Comparison of ENCODE assay signal across 8 cellular contexts in genomic region chr11:65899356-65900124, GRCh38. TPM values are rescaled to one million over a fixed set of nuclear protein-coding genes. Genes with fewer than 3 reads are reported as not detected.
A peak's percentile ranks its signal among the peaks of the same experiment; 100 is the strongest.
DNase-seq lines count a peak whose midpoint lies in the region; ATAC-seq and TF ChIP-seq lines count a peak whose summit lies in the region.

No MANE protein-coding gene starts in this region.

- H3K4me1 ChIP-seq in OCI-LY3 (ENCODE audit: low read length) (no peaks in the 10 kb centered on the region), gastroesophageal sphincter (peaks cover 0 to 21% (median 7%) of the 10 kb centered on the region in 3 donors), parathyroid adenoma (no peaks in the 10 kb centered on the region), aorta (ENCODE audit: control insufficient read depth in 1 of 2, insufficient read depth in 2 of 2, low read length in 2 of 2) (no peaks in the 10 kb centered on the region)

- H3K79me2 ChIP-seq in OCI-LY3 (ENCODE audit: low read length) (no peaks in the 10 kb centered on the region), parathyroid adenoma (no peaks in the 10 kb centered on the region)

- no peak overlapping the region for H2AFZ ChIP-seq in OCI-LY3 (ENCODE audit: low read depth, low read length)
- H2AFZ ChIP-seq in parathyroid adenoma = peak overlapping the region; percentile 58

- H3K27ac ChIP-seq in OCI-LY3 (ENCODE audit: low read length) = no peak overlapping the region
- peak overlapping the region in 3 of 4 donors; percentile 65 to 78 (median 70) for H3K27ac ChIP-seq in gastroesophageal sphincter
- H3K27ac ChIP-seq in parathyroid adenoma = no peak overlapping the region
- peak overlapping the region in 1 of 2 donors; percentile 43 for H3K27ac ChIP-seq in aorta (ENCODE audit: low read depth in 1 of 2, low read length in 2 of 2)

- ATAC-seq in gastroesophageal sphincter (peak; percentile 64), aorta (ENCODE audit: low FRiP score) (peak; percentile 81)

- no peaks in the 10 kb centered on the region for H3K9me3 Mint-ChIP-seq in activated T-helper 2 cell treated with anti-CD3 and anti-CD28 coated beads, Interferon-gamma antibody, Interleukin-2, Interleukin-4, amounts not matched to agents 10 μg/mL and 5 μg/mL and 100 μg/mL, durations not matched to agents 14 hours and 24 hours and 36 hours

- TF ChIP-seq EP300 in gastroesophageal sphincter (IDR thresholded peaks at IDR 0.05) = no peak

- TF ChIP-seq POLR2A in gastroesophageal sphincter (IDR thresholded peaks at IDR 0.05) = no peak

- TF ChIP-seq CTCF in OCI-LY3 (IDR thresholded peaks at IDR 0.05; ENCODE audit: low read depth, low read length) = no peak
- no peak for TF ChIP-seq CTCF in gastroesophageal sphincter (IDR thresholded peaks at IDR 0.05)
- TF ChIP-seq CTCF in parathyroid adenoma (IDR thresholded peaks at IDR 0.05) = no peak

- H3K27me3 Mint-ChIP-seq in activated T-helper 2 cell treated with anti-CD3 and anti-CD28 coated beads, Interferon-gamma antibody, Interleukin-2, Interleukin-4, amounts not matched to agents 10 μg/mL and 5 μg/mL and 100 μg/mL, durations not matched to agents 14 hours and 24 hours and 36 hours (ENCODE audit: low read depth) = no peaks in the 10 kb centered on the region

- peak; percentile 57 for DNase-seq in activated T-helper 2 cell treated with anti-CD3 and anti-CD28 coated beads, Interferon-gamma antibody, Interleukin-2, Interleukin-4, amounts not matched to agents 10 μg/mL and 5 μg/mL and 100 μg/mL, durations not matched to agents 14 hours and 24 hours and 36 hours (ENCODE audit: low spot score)
- DNase-seq in aorta = peak; percentile 81 to 96
- no peak for DNase-seq in COR-L47 (lab: John Stamatoyannopoulos, UW)
- no peak for DNase-seq in hippocampal formation (lab: John Stamatoyannopoulos, UW)

- intact Hi-C loops in activated T-helper 2 cell treated with anti-CD3 and anti-CD28 coated beads, Interferon-gamma antibody, Interleukin-2, Interleukin-4, amounts not matched to agents 10 μg/mL and 5 μg/mL and 100 μg/mL, durations not matched to agents 14 hours and 24 hours and 36 hours (cut with micrococcal nuclease) = loop anchor here (1.0 kb wide), 2 partner anchors 9 to 20 kb away; partner anchors contain the start of genes C11orf68, CCDC85B and DRAP1
- intact Hi-C loops in aorta (cut with DNase I) = no loop called here

- peak overlapping the region; percentile 59; the same call in 1 of the 2 replicates for H3K4me2 ChIP-seq in OCI-LY3 (ENCODE audit: low read length)
- H3K4me2 ChIP-seq in parathyroid adenoma (ENCODE audit: low read length) = peak overlapping the region; percentile 74

- WGBS in gastroesophageal sphincter (ENCODE audit: low coverage in 1 of 2), 2 donors = 0% methylated on average over 3 of the region's 78 CpGs; no CpG with 5 or more reads in 1 of the 2 donors
- 1 to 2% methylated on average over 60 to 78 of the region's 78 CpGs for WGBS in aorta, 2 donors

- H3K36me3 ChIP-seq in OCI-LY3 (replicated peaks; ENCODE audit: low read depth, low read length) (no peaks in the 10 kb centered on the region), gastroesophageal sphincter (no peaks in the 10 kb centered on the region), parathyroid adenoma (ENCODE audit: control insufficient read depth, insufficient read depth, low read length) (no peaks in the 10 kb centered on the region), aorta (ENCODE audit: control insufficient read depth in 1 of 2, insufficient read depth in 2 of 2, low read length in 1 of 2) (no peaks in the 10 kb centered on the region)

- peaks cover 35% of the 10 kb centered on the region for H3K4me1 Mint-ChIP-seq in activated T-helper 2 cell treated with anti-CD3 and anti-CD28 coated beads, Interferon-gamma antibody, Interleukin-2, Interleukin-4, amounts not matched to agents 10 μg/mL and 5 μg/mL and 100 μg/mL, durations not matched to agents 14 hours and 24 hours and 36 hours (ENCODE audit: low read depth)

- peak overlapping the region; percentile 58 for H3K27ac Mint-ChIP-seq in activated T-helper 2 cell treated with anti-CD3 and anti-CD28 coated beads, Interferon-gamma antibody, Interleukin-2, Interleukin-4, amounts not matched to agents 10 μg/mL and 5 μg/mL and 100 μg/mL, durations not matched to agents 14 hours and 24 hours and 36 hours

- H3K9ac ChIP-seq in OCI-LY3 (ENCODE audit: low read length) (no peak overlapping the region), parathyroid adenoma (no peak overlapping the region)

- peak overlapping the region; percentile 85 for H3K4me3 ChIP-seq in GM08714 (ENCODE audit: low read length)
- H3K4me3 ChIP-seq in OCI-LY3 (ENCODE audit: low read length) = no peak overlapping the region
- peak overlapping the region; percentile 43 to 69 for H3K4me3 ChIP-seq in gastroesophageal sphincter
- peak overlapping the region; percentile 31 for H3K4me3 ChIP-seq in parathyroid adenoma (ENCODE audit: low read depth, low read length)
- H3K4me3 ChIP-seq in aorta (ENCODE audit: low read length in 2 of 2) = peak overlapping the region; percentile 24 to 60

- no peaks in the 10 kb centered on the region for H4K20me1 ChIP-seq in OCI-LY3 (ENCODE audit: insufficient read depth, low read length)

- H3K27me3 ChIP-seq in OCI-LY3 (ENCODE audit: low read depth, low read length) = peaks cover 21% of the 10 kb centered on the region; the same call in 1 of the 2 replicates
- peaks cover 13% of the 10 kb centered on the region for H3K27me3 ChIP-seq in gastroesophageal sphincter
- no peaks in the 10 kb centered on the region for H3K27me3 ChIP-seq in parathyroid adenoma (ENCODE audit: control insufficient read depth, insufficient read depth, low read length)
- no peaks in the 10 kb centered on the region for H3K27me3 ChIP-seq in aorta (ENCODE audit: control insufficient read depth in 1 of 2, insufficient read depth in 2 of 2, low read length in 1 of 2)

- H3K36me3 Mint-ChIP-seq in activated T-helper 2 cell treated with anti-CD3 and anti-CD28 coated beads, Interferon-gamma antibody, Interleukin-2, Interleukin-4, amounts not matched to agents 10 μg/mL and 5 μg/mL and 100 μg/mL, durations not matched to agents 14 hours and 24 hours and 36 hours (ENCODE audit: low read depth) = peaks cover 30% of the 10 kb centered on the region

- H3K4me3 Mint-ChIP-seq in activated T-helper 2 cell treated with anti-CD3 and anti-CD28 coated beads, Interferon-gamma antibody, Interleukin-2, Interleukin-4, amounts not matched to agents 10 μg/mL and 5 μg/mL and 100 μg/mL, durations not matched to agents 14 hours and 24 hours and 36 hours (ENCODE audit: low read depth) = peak overlapping the region; percentile 82

- H3K9me3 ChIP-seq in OCI-LY3 (ENCODE audit: insufficient read depth, low read length) (no peaks in the 10 kb centered on the region), gastroesophageal sphincter (no peaks in the 10 kb centered on the region), parathyroid adenoma (ENCODE audit: control insufficient read depth, low read length) (no peaks in the 10 kb centered on the region), aorta (ENCODE audit: control insufficient read depth, low read length) (no peaks in the 10 kb centered on the region)

RNA-seq across cellular contexts. Expression of gene FOSL1, which starts 0.6 kb away (rescaled TPM):
- total RNA-seq in activated T-helper 2 cell treated with anti-CD3 and anti-CD28 coated beads, Interferon-gamma antibody, Interleukin-2, Interleukin-4, amounts not matched to agents 10 μg/mL and 5 μg/mL and 100 μg/mL, durations not matched to agents 14 hours and 24 hours and 36 hours = 24.0 and 25.9 TPM in 2 replicates
- total RNA-seq in gastroesophageal sphincter (10 to 100 TPM in 1 of 4 donors, 1 to 10 TPM in 3; 1.4 to 24.9 (median 4.1) TPM), aorta (10 to 100 TPM in 1 of 2 donors, 1 to 10 TPM in 1; 7.2 to 31.9 TPM)
- 1 to 10 TPM; 1.6 to 6.4 TPM for polyA plus RNA-seq in aorta

RNA-seq across cellular contexts. Expression of gene CCDC85B, which starts 9.1 kb away (rescaled TPM):
- total RNA-seq in activated T-helper 2 cell treated with anti-CD3 and anti-CD28 coated beads, Interferon-gamma antibody, Interleukin-2, Interleukin-4, amounts not matched to agents 10 μg/mL and 5 μg/mL and 100 μg/mL, durations not matched to agents 14 hours and 24 hours and 36 hours = 53.2 and 55.2 TPM in 2 replicates
- 100 to 1,000 TPM in 1 of 4 donors, 10 to 100 TPM in 3; 68.7 to 111 (median 77.7) TPM for total RNA-seq in gastroesophageal sphincter
- total RNA-seq in aorta = 10 to 100 TPM; 30.1 to 46.9 TPM
- 10 to 100 TPM; 23.9 to 72.8 TPM for polyA plus RNA-seq in aorta

RNA-seq across cellular contexts. Expression of gene FIBP, which starts 11.3 kb away (rescaled TPM):
- total RNA-seq in activated T-helper 2 cell treated with anti-CD3 and anti-CD28 coated beads, Interferon-gamma antibody, Interleukin-2, Interleukin-4, amounts not matched to agents 10 μg/mL and 5 μg/mL and 100 μg/mL, durations not matched to agents 14 hours and 24 hours and 36 hours = 95.4 and 99.8 TPM in 2 replicates
- total RNA-seq in gastroesophageal sphincter (10 to 100 TPM; 35.2 to 62.3 (median 54.6) TPM), aorta (10 to 100 TPM; 40.2 to 47.7 TPM)
- 10 to 100 TPM; 57.2 to 73.1 TPM for polyA plus RNA-seq in aorta

RNA-seq across cellular contexts. Expression of gene C11orf68, which starts 19.3 kb away (rescaled TPM):
- 23.7 and 23.8 TPM in 2 replicates for total RNA-seq in activated T-helper 2 cell treated with anti-CD3 and anti-CD28 coated beads, Interferon-gamma antibody, Interleukin-2, Interleukin-4, amounts not matched to agents 10 μg/mL and 5 μg/mL and 100 μg/mL, durations not matched to agents 14 hours and 24 hours and 36 hours
- 10 to 100 TPM; 19.4 to 38.4 (median 33.3) TPM for total RNA-seq in gastroesophageal sphincter
- total RNA-seq in aorta = 10 to 100 TPM; 45.6 to 47.3 TPM
- 10 to 100 TPM; 34.9 to 55.3 TPM for polyA plus RNA-seq in aorta

RNA-seq across cellular contexts. Expression of gene DRAP1, which starts 19.7 kb away (rescaled TPM):
- 116 and 118 TPM in 2 replicates for total RNA-seq in activated T-helper 2 cell treated with anti-CD3 and anti-CD28 coated beads, Interferon-gamma antibody, Interleukin-2, Interleukin-4, amounts not matched to agents 10 μg/mL and 5 μg/mL and 100 μg/mL, durations not matched to agents 14 hours and 24 hours and 36 hours
- total RNA-seq in gastroesophageal sphincter (100 to 1,000 TPM in 2 of 4 donors, 10 to 100 TPM in 2; 80.2 to 118 (median 98.8) TPM), aorta (10 to 100 TPM; 65.9 to 86.4 TPM)
- 100 to 1,000 TPM in 1 of 2 donors, 10 to 100 TPM in 1; 88.8 to 122 TPM for polyA plus RNA-seq in aorta

Comparison
In these comparisons a context has a peak if more than half of its experiments do, and no peak if none do; other contexts are left out.
1. H3K27ac ChIP-seq: peak in gastroesophageal sphincter (3 of 4); none in OCI-LY3 (single experiment) and parathyroid adenoma (single experiment).
2. DNase-seq: peak in activated T-helper 2 cell treated with anti-CD3 and anti-CD28 coated beads, Interferon-gamma antibody, Interleukin-2, Interleukin-4, amounts not matched to agents 10 μg/mL and 5 μg/mL and 100 μg/mL, durations not matched to agents 14 hours and 24 hours and 36 hours (single experiment) and aorta (2 of 2); none in COR-L47 (single experiment) and hippocampal formation (0 of 2).